12 cellular contexts compared by ENCODE assay signal in genomic region chr14:101820283-101820798, GRCh38. TPM values are rescaled to one million over a fixed set of nuclear protein-coding genes. Genes with fewer than 3 reads are reported as not detected.
DNase-seq lines count a peak whose midpoint lies in the region; ATAC-seq and TF ChIP-seq lines count a peak whose summit lies in the region.
"Had no signal": no experiment of that assay in that cellular context is flagged by ENCODE, and none has a peak within 500 bp of the region (broad histone marks: within the 10 kb centered on the region; RNA-seq: fewer than 3 reads in every experiment).

No MANE protein-coding gene starts in this region.

- ATAC-seq in CD4-positive, alpha-beta T cell (ENCODE audit: poor library complexity), result no peak
- peak; percentile 36 for ATAC-seq in GM21381 (IDR thresholded peaks at IDR 0.05; ENCODE audit: unreplicated experiment)
- ATAC-seq in activated CD8-positive, alpha-beta T cell treated with anti-CD3 and anti-CD28 coated beads, Interleukin-2, amount 10 ng/mL, durations not matched to agents 7 days and 5 days, result peak; percentile 5
- ATAC-seq in lower lobe of right lung, result no peak
- no peak for ATAC-seq in HG03432 (IDR thresholded peaks at IDR 0.05; ENCODE audit: unreplicated experiment)
- ATAC-seq in HG03469 (IDR thresholded peaks at IDR 0.05; ENCODE audit: unreplicated experiment), result no peak

- H3K27me3 ChIP-seq in CD4-positive, alpha-beta T cell (ENCODE audit: control insufficient read depth, insufficient read depth, low read length), result no peaks in the 10 kb centered on the region
- no peaks in the 10 kb centered on the region for H3K27me3 ChIP-seq in lower lobe of right lung (ENCODE audit: low read depth)

- DNase-seq in CD4-positive, alpha-beta T cell, result peak in 2 of 10 experiments; percentile 15 to 56
- DNase-seq in activated CD8-positive, alpha-beta T cell treated with anti-CD3 and anti-CD28 coated beads, Interleukin-2, amount 10 ng/mL, durations not matched to agents 7 days and 5 days, result peak; percentile 62
- DNase-seq in lower lobe of right lung (no peak), Calu3 (no peak), osteocyte (ENCODE audit: extremely low spot score, unreplicated experiment) (no peak)
- DNase-seq: GOT3, NCI-H2029 had no signal

- peaks cover 9% of the 10 kb centered on the region for H3K36me3 ChIP-seq in lower lobe of right lung

- no peak for TF ChIP-seq CTCF in CD4-positive, alpha-beta T cell (IDR thresholded peaks at IDR 0.05)
- no peak for TF ChIP-seq CTCF in lower lobe of right lung (IDR thresholded peaks at IDR 0.05)
- TF ChIP-seq CTCF in Calu3 (IDR thresholded peaks at IDR 0.05; ENCODE audit: unreplicated experiment), result no peak
- TF ChIP-seq CTCF in osteocyte (IDR thresholded peaks at IDR 0.05), result no peak

- BruUV-seq in Calu3 (replicated peaks; lab: Mats Ljungman, UMichigan), result no TSS peak

- peak overlapping the region; percentile 78 for H3K4me3 Mint-ChIP-seq in CD4-positive, alpha-beta T cell
- peak overlapping the region; percentile 82 for H3K4me3 Mint-ChIP-seq in activated CD8-positive, alpha-beta T cell treated with anti-CD3 and anti-CD28 coated beads, Interleukin-2, amount 10 ng/mL, durations not matched to agents 7 days and 5 days
- H3K4me3 Mint-ChIP-seq in Calu3 (ENCODE audit: low read depth, unreplicated experiment) (no peak overlapping the region), osteocyte (ENCODE audit: unreplicated experiment) (no peak overlapping the region)
- H3K4me3 Mint-ChIP-seq: type B pancreatic cell had no signal

- H3K27ac Mint-ChIP-seq in CD4-positive, alpha-beta T cell, result peak overlapping the region; percentile 98
- peak overlapping the region; percentile 92 for H3K27ac Mint-ChIP-seq in activated CD8-positive, alpha-beta T cell treated with anti-CD3 and anti-CD28 coated beads, Interleukin-2, amount 10 ng/mL, durations not matched to agents 7 days and 5 days
- no peak overlapping the region for H3K27ac Mint-ChIP-seq in Calu3 (ENCODE audit: unreplicated experiment)
- H3K27ac Mint-ChIP-seq in osteocyte (ENCODE audit: unreplicated experiment), result no peak overlapping the region
- H3K27ac Mint-ChIP-seq: type B pancreatic cell had no signal

- H3K4me1 Mint-ChIP-seq in CD4-positive, alpha-beta T cell (ENCODE audit: low read depth), result peaks cover 90% of the 10 kb centered on the region
- peaks cover 86% of the 10 kb centered on the region for H3K4me1 Mint-ChIP-seq in activated CD8-positive, alpha-beta T cell treated with anti-CD3 and anti-CD28 coated beads, Interleukin-2, amount 10 ng/mL, durations not matched to agents 7 days and 5 days (ENCODE audit: low read depth)
- H3K4me1 Mint-ChIP-seq in Calu3 (ENCODE audit: low read depth, unreplicated experiment) (peaks cover 23% of the 10 kb centered on the region), osteocyte (ENCODE audit: unreplicated experiment) (peaks cover 12% of the 10 kb centered on the region)

- peak overlapping the region; percentile 98 for H3K27ac ChIP-seq in CD4-positive, alpha-beta T cell (ENCODE audit: low read depth, low read length)
- peak overlapping the region; percentile 64 for H3K27ac ChIP-seq in lower lobe of right lung
- H3K27ac ChIP-seq: HL-60 had no signal

- H3K4me3 ChIP-seq in lower lobe of right lung, result no peak overlapping the region

- H3K36me3 Mint-ChIP-seq in CD4-positive, alpha-beta T cell (ENCODE audit: low read depth), result peaks cover 70% of the 10 kb centered on the region
- H3K36me3 Mint-ChIP-seq in activated CD8-positive, alpha-beta T cell treated with anti-CD3 and anti-CD28 coated beads, Interleukin-2, amount 10 ng/mL, durations not matched to agents 7 days and 5 days (ENCODE audit: low read depth), result peaks cover 69% of the 10 kb centered on the region
- H3K36me3 Mint-ChIP-seq in Calu3 (ENCODE audit: insufficient read depth, unreplicated experiment), result peaks cover 16% of the 10 kb centered on the region
- peaks cover 11% of the 10 kb centered on the region for H3K36me3 Mint-ChIP-seq in osteocyte (ENCODE audit: unreplicated experiment)

- intact Hi-C loops in CD4-positive, alpha-beta T cell (cut with DNase I, micrococcal nuclease), result loop anchor here (5.0 kb wide), 3 partner anchors 58 to 113 kb away; partner anchors contain the start of gene PPP2R5C (in 1 of the 2)
- intact Hi-C loops in lower lobe of right lung (cut with DNase I), result no loop called here
- intact Hi-C loops in Calu3 (cut with micrococcal nuclease; ENCODE audit: unreplicated experiment), result no loop called here

- peaks cover 45% of the 10 kb centered on the region for H3K4me1 ChIP-seq in lower lobe of right lung

- CTCF ChIA-PET in CD4-positive, alpha-beta T cell (lab: Charles Lee), result interaction anchor here (1.5 to 4.1 kb wide), 5 partner anchors 10 to 113 kb away, joined by 5 to 29 read pairs (median 13); no protein-coding TSS in a partner anchor
- CTCF ChIA-PET in activated CD8-positive, alpha-beta T cell treated with anti-CD3 and anti-CD28 coated beads, Interleukin-2, amount 10 ng/mL, durations not matched to agents 7 days and 5 days (lab: Charles Lee), result interaction anchor here (1.5 to 3.3 kb wide), 3 partner anchors 10 to 113 kb away, joined by 6 to 29 read pairs (median 13); no protein-coding TSS in a partner anchor
- CTCF ChIA-PET in Calu3 (lab: Charles Lee), result no interaction called here

- no peaks in the 10 kb centered on the region for H3K27me3 Mint-ChIP-seq in CD4-positive, alpha-beta T cell
- H3K27me3 Mint-ChIP-seq in activated CD8-positive, alpha-beta T cell treated with anti-CD3 and anti-CD28 coated beads, Interleukin-2, amount 10 ng/mL, durations not matched to agents 7 days and 5 days (ENCODE audit: low read depth), result no peaks in the 10 kb centered on the region
- H3K27me3 Mint-ChIP-seq in Calu3 (ENCODE audit: unreplicated experiment) (no peaks in the 10 kb centered on the region), osteocyte (ENCODE audit: unreplicated experiment) (no peaks in the 10 kb centered on the region)
- H3K27me3 Mint-ChIP-seq: type B pancreatic cell had no signal

- no peaks in the 10 kb centered on the region for H3K9me3 ChIP-seq in CD4-positive, alpha-beta T cell (ENCODE audit: control insufficient read depth, low read length)
- H3K9me3 ChIP-seq in lower lobe of right lung, result no peaks in the 10 kb centered on the region

- POLR2A ChIA-PET in CD4-positive, alpha-beta T cell (lab: Charles Lee), result interaction anchor here (0.8 to 5.8 kb wide), 15 partner anchors 10 to 113 kb away, joined by 3 to 390 read pairs (median 12); no protein-coding TSS in a partner anchor
- POLR2A ChIA-PET in activated CD8-positive, alpha-beta T cell treated with anti-CD3 and anti-CD28 coated beads, Interleukin-2, amount 10 ng/mL, durations not matched to agents 7 days and 5 days (lab: Charles Lee), result interaction anchor here (0.6 to 15.1 kb wide), 7 partner anchors 7 to 50 kb away, joined by 3 to 820 read pairs (median 4); no protein-coding TSS in a partner anchor

- H3K9me3 Mint-ChIP-seq in CD4-positive, alpha-beta T cell, result no peaks in the 10 kb centered on the region
- H3K9me3 Mint-ChIP-seq in activated CD8-positive, alpha-beta T cell treated with anti-CD3 and anti-CD28 coated beads, Interleukin-2, amount 10 ng/mL, durations not matched to agents 7 days and 5 days (ENCODE audit: insufficient read depth), result no peaks in the 10 kb centered on the region
- H3K9me3 Mint-ChIP-seq in Calu3 (ENCODE audit: low read depth, unreplicated experiment), result peaks cover 5% of the 10 kb centered on the region
- H3K9me3 Mint-ChIP-seq in osteocyte (ENCODE audit: unreplicated experiment), result no peaks in the 10 kb centered on the region

RNA-seq across cellular contexts. Expression of gene PPP2R5C, which starts 58.8 kb away (rescaled TPM):
- total RNA-seq in CD4-positive, alpha-beta T cell, result 100 to 1,000 TPM; 463 to 487 TPM
- total RNA-seq in activated CD8-positive, alpha-beta T cell treated with anti-CD3 and anti-CD28 coated beads, Interleukin-2, amount 10 ng/mL, durations not matched to agents 7 days and 5 days, result 100 to 1,000 TPM; 218 to 223 TPM
- total RNA-seq in lower lobe of right lung, result 160 TPM
- total RNA-seq in Calu3 (2022), result 108 and 120 TPM in 2 replicates
- total RNA-seq in osteocyte, result 115 and 116 TPM in 2 replicates

Comparison
In these comparisons a context has a peak if more than half of its experiments do, and no peak if none do; other contexts are left out.
1. ATAC-seq: peak in GM21381 (single experiment) and activated CD8-positive, alpha-beta T cell treated with anti-CD3 and anti-CD28 coated beads, Interleukin-2, amount 10 ng/mL, durations not matched to agents 7 days and 5 days (single experiment); none in CD4-positive, alpha-beta T cell (single experiment), lower lobe of right lung (0 of 2), HG03432 (single experiment) and HG03469 (single experiment).
2. H3K27ac Mint-ChIP-seq: peak in CD4-positive, alpha-beta T cell (single experiment) and activated CD8-positive, alpha-beta T cell treated with anti-CD3 and anti-CD28 coated beads, Interleukin-2, amount 10 ng/mL, durations not matched to agents 7 days and 5 days (single experiment); none in Calu3 (single experiment) and osteocyte (single experiment).
3. H3K4me3 Mint-ChIP-seq: peak in CD4-positive, alpha-beta T cell (single experiment) and activated CD8-positive, alpha-beta T cell treated with anti-CD3 and anti-CD28 coated beads, Interleukin-2, amount 10 ng/mL, durations not matched to agents 7 days and 5 days (single experiment); none in Calu3 (single experiment) and osteocyte (single experiment).
4. intact Hi-C loops: an anchor here in CD4-positive, alpha-beta T cell (5.0 kb wide); none called in lower lobe of right lung and Calu3.